Comparison of ENCODE assay signal across 8 cellular contexts in genomic region chr3:9361691-9362388, GRCh38. TPM values are rescaled to one million over a fixed set of nuclear protein-coding genes. Genes with fewer than 3 reads are reported as not detected.
DNase-seq lines count a peak whose midpoint lies in the region; ATAC-seq, FAIRE-seq and TF ChIP-seq lines count a peak whose summit lies in the region.

No MANE protein-coding gene starts in this region.

- H3K27me3 Mint-ChIP-seq in activated T-cell treated with anti-CD3 and anti-CD28 coated beads, Interleukin-2, amount 50 U/mL, for 24 hours = no peaks in the 10 kb centered on the region
- H3K27me3 Mint-ChIP-seq in T-cell = no peaks in the 10 kb centered on the region

- POLR2A ChIA-PET in T-cell (lab: Charles Lee) = interaction anchor here (0.5 to 2.3 kb wide), 9 partner anchors 9 to 783 kb away, joined by 3 to 47 read pairs (median 6); partner anchors contain the start of gene SETD5 (in 1 of the 2)

- DNase-seq in activated T-cell treated with anti-CD3 and anti-CD28 coated beads, Interleukin-2, amount 50 U/mL, for 24 hours = no peak
- no peak for DNase-seq in activated T-cell treated with anti-CD3 and anti-CD28 coated beads, Interleukin-2, amount 50 U/mL, for 1 hour
- DNase-seq in T-cell (no peak), fibroblast of pulmonary artery (ENCODE audit: low read depth) (no peak), GM19239 (ENCODE audit: insufficient read length, low spot score) (no peak)
- no peak for DNase-seq in stimulated activated effector memory CD8-positive, alpha-beta T cell treated with anti-CD3 and anti-CD28 coated beads, Interleukin-12 subunit alpha, Interleukin-12 subunit beta, amount 100 ng/mL, for 72 hours (ENCODE audit: low spot score in 2 of 2)

- H3K36me3 Mint-ChIP-seq in activated T-cell treated with anti-CD3 and anti-CD28 coated beads, Interleukin-2, amount 50 U/mL, for 24 hours (ENCODE audit: low read depth) = peaks cover 38% of the 10 kb centered on the region
- H3K36me3 Mint-ChIP-seq in T-cell = peaks cover 11% of the 10 kb centered on the region
- peaks cover 36% of the 10 kb centered on the region for H3K36me3 Mint-ChIP-seq in stimulated activated effector memory CD8-positive, alpha-beta T cell treated with anti-CD3 and anti-CD28 coated beads, Interleukin-12 subunit alpha, Interleukin-12 subunit beta, amount 100 ng/mL, for 72 hours

- CTCF ChIA-PET in T-cell (lab: Charles Lee) = interaction anchor here (0.6 to 2.9 kb wide), 11 partner anchors 8 to 186 kb away, joined by 3 to 30 read pairs (median 5); no protein-coding TSS in a partner anchor

- H3K27ac Mint-ChIP-seq in activated T-cell treated with anti-CD3 and anti-CD28 coated beads, Interleukin-2, amount 50 U/mL, for 24 hours = peak overlapping the region; percentile 63
- peak overlapping the region in 1 of 2 donors; percentile 34 for H3K27ac Mint-ChIP-seq in T-cell
- no peak overlapping the region for H3K27ac Mint-ChIP-seq in stimulated activated effector memory CD8-positive, alpha-beta T cell treated with anti-CD3 and anti-CD28 coated beads, Interleukin-12 subunit alpha, Interleukin-12 subunit beta, amount 100 ng/mL, for 72 hours

- H3K4me3 ChIP-seq in fibroblast of pulmonary artery (replicated peaks; ENCODE audit: low read depth, low read length) = peak overlapping the region; percentile 80

- TF ChIP-seq CTCF in fibroblast of pulmonary artery (IDR thresholded peaks at IDR 0.05; ENCODE audit: low read length, missing control alignments) = no peak

- peak overlapping the region; percentile 99 for H3K4me3 Mint-ChIP-seq in activated T-cell treated with anti-CD3 and anti-CD28 coated beads, Interleukin-2, amount 50 U/mL, for 24 hours
- peak overlapping the region in 2 of 3 donors; percentile 21 to 39 for H3K4me3 Mint-ChIP-seq in T-cell
- peak overlapping the region; percentile 95 for H3K4me3 Mint-ChIP-seq in stimulated activated effector memory CD8-positive, alpha-beta T cell treated with anti-CD3 and anti-CD28 coated beads, Interleukin-12 subunit alpha, Interleukin-12 subunit beta, amount 100 ng/mL, for 72 hours

- no peaks in the 10 kb centered on the region for H3K9me3 Mint-ChIP-seq in activated T-cell treated with anti-CD3 and anti-CD28 coated beads, Interleukin-2, amount 50 U/mL, for 24 hours
- no peaks in the 10 kb centered on the region for H3K9me3 Mint-ChIP-seq in T-cell
- no peaks in the 10 kb centered on the region for H3K9me3 Mint-ChIP-seq in stimulated activated effector memory CD8-positive, alpha-beta T cell treated with anti-CD3 and anti-CD28 coated beads, Interleukin-12 subunit alpha, Interleukin-12 subunit beta, amount 100 ng/mL, for 72 hours

- no peak for ATAC-seq in T-cell (replicated peaks in 1 of 4)
- no peak for ATAC-seq in stimulated activated effector memory CD8-positive, alpha-beta T cell treated with anti-CD3 and anti-CD28 coated beads, Interleukin-12 subunit alpha, Interleukin-12 subunit beta, amount 100 ng/mL, for 72 hours
- no peak for ATAC-seq in HG02588 (IDR thresholded peaks at IDR 0.05; ENCODE audit: unreplicated experiment)
- no peak for ATAC-seq in HG03097 (IDR thresholded peaks at IDR 0.05; ENCODE audit: low FRiP score, unreplicated experiment)

- H3K4me1 Mint-ChIP-seq in activated T-cell treated with anti-CD3 and anti-CD28 coated beads, Interleukin-2, amount 50 U/mL, for 24 hours (ENCODE audit: low read depth) = peaks cover 41% of the 10 kb centered on the region
- H3K4me1 Mint-ChIP-seq in T-cell = peaks cover 10 to 30% (median 30%) of the 10 kb centered on the region in 3 donors
- peaks cover 14% of the 10 kb centered on the region for H3K4me1 Mint-ChIP-seq in stimulated activated effector memory CD8-positive, alpha-beta T cell treated with anti-CD3 and anti-CD28 coated beads, Interleukin-12 subunit alpha, Interleukin-12 subunit beta, amount 100 ng/mL, for 72 hours

- FAIRE-seq in GM19239 (lab: Jason Lieb, UNC) = no peak

RNA-seq across cellular contexts. Expression of gene THUMPD3, which starts 1.0 kb away (rescaled TPM):
- total RNA-seq in T-cell = 10 to 100 TPM; 33.3 to 44.4 (median 43.5) TPM

RNA-seq across cellular contexts. Expression of gene SETD5, which starts 35.6 kb away (rescaled TPM):
- total RNA-seq in T-cell = 100 to 1,000 TPM; 119 to 131 (median 125) TPM

Comparison
In these comparisons a context has a peak if more than half of its experiments do, and no peak if none do; other contexts are left out.
1. H3K4me3 Mint-ChIP-seq: peak in every context shown above with its lines; median percentile 99 in activated T-cell treated with anti-CD3 and anti-CD28 coated beads, Interleukin-2, amount 50 U/mL, for 24 hours; 95 in stimulated activated effector memory CD8-positive, alpha-beta T cell treated with anti-CD3 and anti-CD28 coated beads, Interleukin-12 subunit alpha, Interleukin-12 subunit beta, amount 100 ng/mL, for 72 hours; 30 in T-cell.